In genomic region chr20:62032606-62033368, GRCh38 we compare ENCODE assay signal across 13 cellular contexts. TPM values are rescaled to one million over a fixed set of nuclear protein-coding genes. Genes with fewer than 3 reads are reported as not detected.
DNase-seq lines count a peak whose midpoint lies in the region; ATAC-seq lines count a peak whose summit lies in the region.
"Had no signal": no experiment of that assay in that cellular context is flagged by ENCODE, and none has a peak within 500 bp of the region (broad histone marks: within the 10 kb centered on the region; RNA-seq: fewer than 3 reads in every experiment).

No MANE protein-coding gene starts in this region.

- H3K4me3 ChIP-seq in BLaER1 = no peak overlapping the region
- H3K4me3 ChIP-seq: lung had no signal

- H3K9ac ChIP-seq in BLaER1 = no peak overlapping the region; the same call in 1 of the 2 replicates

- H3K27ac ChIP-seq in BLaER1 = peak overlapping the region; percentile 19; the same call in 1 of the 2 replicates

- H4K20me1 ChIP-seq in BLaER1 = peaks cover 87% of the 10 kb centered on the region

- H3K27me3 ChIP-seq in BLaER1 = no peaks in the 10 kb centered on the region

- peaks cover 30% of the 10 kb centered on the region for H3K9me3 ChIP-seq in BLaER1

- H3K36me3 ChIP-seq in BLaER1 = peaks cover 34% of the 10 kb centered on the region

- peak overlapping the region; percentile 83 to 88 for H3K27ac Mint-ChIP-seq in activated naive CD4-positive, alpha-beta T cell treated with anti-CD3 and anti-CD28 coated beads, Interleukin-2, amount 50 U/mL, for 72 hours
- peak overlapping the region; percentile 80 for H3K27ac Mint-ChIP-seq in memory B cell

- H3K27me3 Mint-ChIP-seq in memory B cell = no peaks in the 10 kb centered on the region
- H3K27me3 Mint-ChIP-seq: IgD-negative memory B cell had no signal

- ATAC-seq in activated naive CD4-positive, alpha-beta T cell treated with anti-CD3 and anti-CD28 coated beads, Interleukin-2, amount 50 U/mL, for 72 hours = peak in 1 of 2 donors; percentile 3
- ATAC-seq in memory B cell (ENCODE audit: low read depth) (no peak), HG03095 (IDR thresholded peaks at IDR 0.05; ENCODE audit: unreplicated experiment) (no peak), HG03108 (IDR thresholded peaks at IDR 0.05; ENCODE audit: unreplicated experiment) (no peak)

- peaks cover 37% of the 10 kb centered on the region for H3K4me1 Mint-ChIP-seq in memory B cell

- peak overlapping the region; percentile 32 for H3K4me2 ChIP-seq in BLaER1

- H3K4me1 ChIP-seq in BLaER1 = peaks cover 50% of the 10 kb centered on the region

- H3K36me3 Mint-ChIP-seq in activated naive CD4-positive, alpha-beta T cell treated with anti-CD3 and anti-CD28 coated beads, Interleukin-2, amount 50 U/mL, for 72 hours = peaks cover 0 to 15% of the 10 kb centered on the region in 2 donors
- peaks cover 4% of the 10 kb centered on the region for H3K36me3 Mint-ChIP-seq in memory B cell
- H3K36me3 Mint-ChIP-seq: IgD-negative memory B cell had no signal

- DNase-seq in EH (ENCODE audit: low read depth) = peak; percentile 32
- DNase-seq in activated naive CD4-positive, alpha-beta T cell treated with anti-CD3 and anti-CD28 coated beads, Interleukin-2, amount 50 U/mL, for 72 hours (ENCODE audit: low spot score in 2 of 2) = no peak
- no peak for DNase-seq in memory B cell (ENCODE audit: low spot score in 2 of 2)
- no peak for DNase-seq in SIG-M5 (lab: John Stamatoyannopoulos, UW)
- DNase-seq: activated CD4-positive, alpha-beta T cell treated with anti-CD3 and anti-CD28 coated beads, Interleukin-2, amount 50 U/mL, for 4 hours; NCI-H1436 treated with DMSO at 0.1 percent for 48 hours; NCI-H524 treated with DMSO at 0.1 percent for 48 hours; occipital lobe had no signal

- H3K4me3 Mint-ChIP-seq in memory B cell = no peak overlapping the region

- peaks cover 0 to 8% of the 10 kb centered on the region in 2 donors for H3K9me3 Mint-ChIP-seq in activated naive CD4-positive, alpha-beta T cell treated with anti-CD3 and anti-CD28 coated beads, Interleukin-2, amount 50 U/mL, for 72 hours
- H3K9me3 Mint-ChIP-seq in memory B cell = no peaks in the 10 kb centered on the region

RNA-seq across cellular contexts. Expression of gene TAF4, which starts 32.9 kb away (rescaled TPM):
- total RNA-seq in activated naive CD4-positive, alpha-beta T cell treated with anti-CD3 and anti-CD28 coated beads, Interleukin-2, amount 50 U/mL, for 72 hours = 10 to 100 TPM; 16.3 to 22.0 TPM
